Comparison of ENCODE assay signal across 9 cellular contexts in the genomic region with DNA sequence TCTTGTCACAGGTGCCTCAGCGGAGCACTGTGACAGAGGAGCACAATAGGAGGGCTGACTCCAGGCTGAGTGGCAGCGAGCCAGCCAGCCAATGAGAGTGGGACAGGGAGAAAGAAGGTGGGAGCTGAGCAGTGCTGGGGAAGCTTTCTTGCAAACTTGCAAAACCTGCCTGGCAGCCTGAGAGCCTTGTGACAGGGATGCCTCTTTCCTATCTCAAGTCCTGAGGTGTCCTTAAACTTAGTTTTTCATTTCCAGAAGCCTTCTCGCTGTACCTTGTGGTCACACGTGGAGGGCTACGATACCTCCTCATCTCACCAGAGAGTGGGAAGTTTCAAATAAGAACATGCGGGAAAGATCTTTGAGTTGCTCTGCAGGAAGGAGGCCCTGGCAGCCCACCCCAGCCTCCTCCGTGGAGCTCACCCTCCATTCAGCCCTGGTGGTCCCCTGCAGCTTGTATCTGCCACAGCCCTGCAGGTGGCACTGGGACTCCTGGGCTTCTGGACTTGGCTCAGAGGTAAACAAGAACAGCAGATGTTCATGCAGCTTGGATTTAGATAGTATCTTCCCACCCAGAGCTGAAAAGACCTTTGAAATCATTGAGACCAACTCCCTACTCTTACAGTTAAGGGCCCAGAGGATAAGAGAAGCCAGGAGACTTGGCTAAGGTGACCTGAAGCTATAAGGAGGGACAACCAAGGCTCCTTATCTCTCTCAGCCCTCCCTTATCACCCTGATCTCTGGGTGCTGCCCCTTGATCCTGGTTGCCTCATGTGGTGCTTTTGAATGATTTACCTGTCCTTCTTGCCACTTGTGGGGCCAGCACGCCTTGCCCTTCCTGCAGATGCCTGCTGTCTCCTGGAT.
A peak's percentile ranks its signal among the peaks of the same experiment; 100 is the strongest.
DNase-seq lines count a peak whose midpoint lies in the region; ATAC-seq, FAIRE-seq and TF ChIP-seq lines count a peak whose summit lies in the region.
"Had no signal": no experiment of that assay in that cellular context is flagged by ENCODE, and none has a peak within 500 bp of the region (broad histone marks: within the 10 kb centered on the region; RNA-seq: fewer than 3 reads in every experiment).

No MANE protein-coding gene starts in this region.

- ATAC-seq in foreskin keratinocyte, result peak; percentile 84
- ATAC-seq in stimulated activated memory B cell treated with anti-CD40 and anti-IgM and Interleukin-4, amounts not matched to agents 10 μg/mL and 1 μg/mL and 100 μg/mL, for 72 hours, result no peak
- no peak for ATAC-seq in HG03108 (IDR thresholded peaks at IDR 0.05; ENCODE audit: unreplicated experiment)

- FAIRE-seq in GM19239 (lab: Jason Lieb, UNC), result no peak

- peaks cover 4% of the 10 kb centered on the region for H3K4me1 ChIP-seq in foreskin keratinocyte

- no peaks in the 10 kb centered on the region for H3K27me3 ChIP-seq in foreskin keratinocyte

- H3K27me3 Mint-ChIP-seq in stimulated activated memory B cell treated with anti-CD40 and anti-IgM and Interleukin-4, amounts not matched to agents 10 μg/mL and 1 μg/mL and 100 μg/mL, for 72 hours, result no peaks in the 10 kb centered on the region

- TF ChIP-seq CTCF in foreskin keratinocyte (conservative IDR thresholded peaks at IDR 0.05) (peak; percentile 7), GM10248 (IDR thresholded peaks at IDR 0.05; ENCODE audit: control extremely low read depth, extremely low read depth, low read depth, missing control alignments) (no peak)

- no peak overlapping the region for H3K4me3 Mint-ChIP-seq in stimulated activated memory B cell treated with anti-CD40 and anti-IgM and Interleukin-4, amounts not matched to agents 10 μg/mL and 1 μg/mL and 100 μg/mL, for 72 hours

- H3K4me1 Mint-ChIP-seq in stimulated activated memory B cell treated with anti-CD40 and anti-IgM and Interleukin-4, amounts not matched to agents 10 μg/mL and 1 μg/mL and 100 μg/mL, for 72 hours, result peaks cover 40% of the 10 kb centered on the region

- H3K27ac ChIP-seq in foreskin keratinocyte, result peak overlapping the region; percentile 96
- H3K27ac ChIP-seq: KMS-11 had no signal

- DNase-seq in NCI-H1436 treated with DMSO at 0.1 percent for 48 hours (lab: John Stamatoyannopoulos, UW) (peak; percentile 45), NCI-H1436 (lab: John Stamatoyannopoulos, UW) (no peak), NCI-H82 treated with DMSO at 0.1 percent for 48 hours (lab: John Stamatoyannopoulos, UW; ENCODE audit: unreplicated experiment) (peak; percentile 2), foreskin keratinocyte (peak; percentile 57 to 83), GM10248 (ENCODE audit: extremely low spot score) (no peak), GM19239 (ENCODE audit: insufficient read length, low spot score) (no peak)

- CTCF ChIA-PET in GM10248 (lab: Yijun Ruan, JAX), result interaction anchor here (1.5 to 1.7 kb wide), 2 partner anchors 13 to 14 kb away, joined by 5 read pairs; no protein-coding TSS in a partner anchor

- POLR2A ChIA-PET in GM10248 (lab: Yijun Ruan, JAX), result no interaction called here

- peak overlapping the region; percentile 69 for H3K27ac Mint-ChIP-seq in stimulated activated memory B cell treated with anti-CD40 and anti-IgM and Interleukin-4, amounts not matched to agents 10 μg/mL and 1 μg/mL and 100 μg/mL, for 72 hours

- peaks cover 9% of the 10 kb centered on the region for H3K36me3 Mint-ChIP-seq in stimulated activated memory B cell treated with anti-CD40 and anti-IgM and Interleukin-4, amounts not matched to agents 10 μg/mL and 1 μg/mL and 100 μg/mL, for 72 hours

- no peaks in the 10 kb centered on the region for H3K9me3 Mint-ChIP-seq in stimulated activated memory B cell treated with anti-CD40 and anti-IgM and Interleukin-4, amounts not matched to agents 10 μg/mL and 1 μg/mL and 100 μg/mL, for 72 hours

Comparison
In these comparisons a context has a peak if more than half of its experiments do, and no peak if none do; other contexts are left out.
1. DNase-seq: peak in NCI-H1436 treated with DMSO at 0.1 percent for 48 hours (single experiment), NCI-H82 treated with DMSO at 0.1 percent for 48 hours (single experiment) and foreskin keratinocyte (2 of 2); none in NCI-H1436 (single experiment), GM10248 (single experiment) and GM19239 (single experiment).